Comparison of ENCODE assay signal across 17 cellular contexts in the genomic region with DNA sequence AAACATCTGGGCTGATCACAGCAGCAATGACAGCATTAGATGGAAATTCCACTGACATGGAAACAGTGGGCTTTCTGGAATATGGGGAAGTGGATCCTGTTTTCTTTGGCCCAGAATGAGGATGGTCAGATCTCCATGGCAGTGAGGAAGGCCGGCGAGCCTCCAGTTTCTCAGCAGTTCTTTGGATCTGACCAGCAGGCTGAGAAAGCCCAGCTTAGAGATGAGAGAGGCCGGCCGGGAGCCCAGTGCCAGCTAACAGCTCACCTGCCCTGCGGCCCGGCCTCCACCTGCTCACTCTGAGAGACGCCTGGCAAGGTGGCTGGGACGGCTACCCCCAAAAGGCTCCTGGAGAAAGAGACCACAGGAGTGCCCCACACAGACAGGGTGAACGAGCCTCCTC.
"Had no signal": no experiment of that assay in that cellular context is flagged by ENCODE, and none has a peak within 500 bp of the region (broad histone marks: within the 10 kb centered on the region; RNA-seq: fewer than 3 reads in every experiment).

No MANE protein-coding gene starts in this region.

- H3K4me3 Mint-ChIP-seq: activated naive CD8-positive, alpha-beta T cell treated with anti-CD3 and anti-CD28 coated beads for 36 hours; activated T-cell treated with anti-CD3 and anti-CD28 coated beads, Interleukin-2, amount 50 U/mL, for 24 hours; naive thymus-derived CD8-positive, alpha-beta T cell had no signal

- DNase-seq: activated gamma-delta T cell; activated naive CD8-positive, alpha-beta T cell treated with anti-CD3 and anti-CD28 coated beads for 36 hours; activated T-cell treated with anti-CD3 and anti-CD28 coated beads, Interleukin-2, amount 50 U/mL, for 24 hours; effector CD8-positive, alpha-beta T cell; hippocampal formation; kidney glomerular epithelial cell; mammary epithelial cell; stimulated activated CD4-positive, alpha-beta T cell treated with anti-CD3 and anti-CD28 coated beads, Interleukin-2, amount 100 ng/mL, for 48 hours; stimulated activated naive CD4-positive, alpha-beta T cell treated with Interleukin-2 at 50 U/mL for 16 hours; T-helper 2 cell; upper lobe of left lung had no signal

- H3K27ac ChIP-seq: breast epithelium, prostate gland, suprapubic skin, upper lobe of left lung had no signal

- H3K9me3 Mint-ChIP-seq: activated T-cell treated with anti-CD3 and anti-CD28 coated beads, Interleukin-2, amount 50 U/mL, for 24 hours; naive thymus-derived CD8-positive, alpha-beta T cell had no signal

- ATAC-seq: activated CD4-positive, CD25-positive, alpha-beta regulatory T cell treated with anti-CD3 and anti-CD28 coated beads, Interleukin-2, amount 50 U/mL, for 24 hours; mucosa of descending colon; naive thymus-derived CD8-positive, alpha-beta T cell had no signal

- H3K4me1 Mint-ChIP-seq: activated naive CD8-positive, alpha-beta T cell treated with anti-CD3 and anti-CD28 coated beads for 36 hours had no signal

- H3K9me3 ChIP-seq: breast epithelium, mucosa of descending colon, prostate gland, suprapubic skin, upper lobe of left lung had no signal

- H3K4me3 ChIP-seq: breast epithelium, mucosa of descending colon, prostate gland, suprapubic skin, upper lobe of left lung had no signal

- H3K36me3 ChIP-seq: breast epithelium, prostate gland had no signal

- H3K27me3 Mint-ChIP-seq: activated naive CD8-positive, alpha-beta T cell treated with anti-CD3 and anti-CD28 coated beads for 36 hours; activated T-cell treated with anti-CD3 and anti-CD28 coated beads, Interleukin-2, amount 50 U/mL, for 24 hours; naive thymus-derived CD8-positive, alpha-beta T cell had no signal

- H3K4me1 ChIP-seq: breast epithelium, prostate gland, suprapubic skin, upper lobe of left lung had no signal

- H3K27me3 ChIP-seq: breast epithelium, suprapubic skin, upper lobe of left lung had no signal

- H3K27ac Mint-ChIP-seq: activated naive CD8-positive, alpha-beta T cell treated with anti-CD3 and anti-CD28 coated beads for 36 hours; activated T-cell treated with anti-CD3 and anti-CD28 coated beads, Interleukin-2, amount 50 U/mL, for 24 hours; naive thymus-derived CD8-positive, alpha-beta T cell had no signal
